15 cellular contexts compared by ENCODE assay signal in genomic region chr17:41624208-41625101, GRCh38. TPM values are rescaled to one million over a fixed set of nuclear protein-coding genes. Genes with fewer than 3 reads are reported as not detected.
DNase-seq lines count a peak whose midpoint lies in the region; ATAC-seq and TF ChIP-seq lines count a peak whose summit lies in the region.
"Had no signal": no experiment of that assay in that cellular context is flagged by ENCODE, and none has a peak within 500 bp of the region (broad histone marks: within the 10 kb centered on the region; RNA-seq: fewer than 3 reads in every experiment).

KRT17 (minus strand) TSS chr17:41624575; CDS start chr17:41624509, 66 bp downstream.

- no peaks in the 10 kb centered on the region for H3K4me1 ChIP-seq in breast epithelium
- no peaks in the 10 kb centered on the region for H3K4me1 ChIP-seq in mesendoderm (ENCODE audit: control insufficient read depth, low read depth, low read length)

- TF ChIP-seq CTCF in BJ (IDR thresholded peaks at IDR 0.05; ENCODE audit: insufficient read depth, low read depth, low read length), result no peak
- TF ChIP-seq CTCF in breast epithelium (IDR thresholded peaks at IDR 0.05), result no peak

- no peak within 1 kb of the TSS for H2AK5ac ChIP-seq in mesendoderm (ENCODE audit: low read length)

- no peak within 1 kb of the TSS for H4K5ac ChIP-seq in mesendoderm (ENCODE audit: low read length)

- no peak within 1 kb of the TSS for H2BK120ac ChIP-seq in mesendoderm (ENCODE audit: low read depth, low read length)

- H3K18ac ChIP-seq in mesendoderm (ENCODE audit: low read length), result no peak within 1 kb of the TSS

- CTCF ChIA-PET in BJ (lab: Yijun Ruan, JAX), result interaction anchor here (0.7 to 1.6 kb wide), 5 partner anchors 10 to 71 kb away, joined by 3 to 4 read pairs (median 3); no protein-coding TSS in a partner anchor

- H3K4me3 ChIP-seq in BJ (ENCODE audit: low read depth, low read length) (no peak within 1 kb of the TSS), breast epithelium (peak within 1 kb of the TSS in 2 of 3 donors; percentile 55 to 63), mesendoderm (ENCODE audit: low read length) (no peak within 1 kb of the TSS)

- ATAC-seq in HG02973 (IDR thresholded peaks at IDR 0.05; ENCODE audit: unreplicated experiment), result no peak
- ATAC-seq: activated naive CD4-positive, alpha-beta T cell treated with anti-CD3 and anti-CD28 coated beads, Interleukin-2, amount 50 U/mL, for 72 hours had no signal

- H3K36me3 ChIP-seq in BJ (ENCODE audit: control insufficient read depth, insufficient read depth, low read length), result no peaks in the 10 kb centered on the region
- no peaks in the 10 kb centered on the region for H3K36me3 ChIP-seq in breast epithelium
- no peaks in the 10 kb centered on the region for H3K36me3 ChIP-seq in mesendoderm (ENCODE audit: control insufficient read depth, insufficient read depth, low read length)

- H3K4me2 ChIP-seq in mesendoderm (ENCODE audit: low read length), result no peak within 1 kb of the TSS

- no peaks in the 10 kb centered on the region for H3K27me3 ChIP-seq in BJ (ENCODE audit: control insufficient read depth, insufficient read depth, low read length)
- no peaks in the 10 kb centered on the region for H3K27me3 ChIP-seq in breast epithelium
- no peaks in the 10 kb centered on the region for H3K27me3 ChIP-seq in mesendoderm (ENCODE audit: insufficient read depth, low read length, poor library complexity)

- POLR2A ChIA-PET in BJ (lab: Charles Lee), result no interaction called here

- H3K79me1 ChIP-seq in mesendoderm (ENCODE audit: low read length), result no peaks in the 10 kb centered on the region

- no peaks in the 10 kb centered on the region for H3K9me3 ChIP-seq in breast epithelium

- intact Hi-C loops in breast epithelium (cut with DNase I; ENCODE audit: low total_unique reads), result no loop called here

- TF ChIP-seq POLR2A in breast epithelium (IDR thresholded peaks at IDR 0.05), result no peak

- H3K56ac ChIP-seq in mesendoderm (ENCODE audit: low read length), result no peak within 1 kb of the TSS

- no peak within 1 kb of the TSS for H3K4ac ChIP-seq in mesendoderm (ENCODE audit: low read depth, low read length)

- no peak within 1 kb of the TSS for H2BK5ac ChIP-seq in mesendoderm (ENCODE audit: low read length)

- no peak within 1 kb of the TSS for H3K9ac ChIP-seq in mesendoderm (ENCODE audit: low read length)

- H3K79me2 ChIP-seq in mesendoderm (ENCODE audit: control insufficient read depth, insufficient read depth, low read length), result no peaks in the 10 kb centered on the region

- WGBS in mesendoderm (ENCODE audit: extremely low coverage, insufficient coverage, low lambda C conversion rate), result no CpG with 5 or more reads among the region's 33 CpGs

- DNase-seq in BJ (ENCODE audit: low read depth) (no peak), HT-29 (ENCODE audit: low spot score) (peak; percentile 77), breast epithelium (ENCODE audit: low spot score in 2 of 2) (peak; percentile 71 to 97), mesendoderm (peak; percentile 36), inferior parietal cortex (ENCODE audit: extremely low spot score) (no peak), NCI-H1105 (lab: John Stamatoyannopoulos, UW) (no peak)
- DNase-seq in stimulated activated naive CD4-positive, alpha-beta T cell (lab: John Stamatoyannopoulos, UW), result no peak
- DNase-seq: activated CD4-positive, alpha-beta T cell treated with anti-CD3 and anti-CD28 coated beads, Interleukin-2, amount 50 U/mL, for 48 hours; AML-193; NCI-H2029; stimulated activated CD4-positive, alpha-beta T cell treated with anti-CD3 and anti-CD28 coated beads, Interleukin-1b, Interleukin-23, amount 100 ng/mL, for 48 hours; substantia nigra had no signal

- H4K8ac ChIP-seq in mesendoderm (ENCODE audit: low read depth, low read length), result no peak within 1 kb of the TSS

- H3K27ac ChIP-seq in breast epithelium (peak within 1 kb of the TSS; percentile 87 to 90), mesendoderm (ENCODE audit: low read depth, low read length) (no peak within 1 kb of the TSS)

- no peak within 1 kb of the TSS for H3K23ac ChIP-seq in mesendoderm (ENCODE audit: low read length)

- H2BK15ac ChIP-seq in mesendoderm (replicated peaks; ENCODE audit: low read depth), result no peak within 1 kb of the TSS

RNA-seq across cellular contexts. Expression of gene KRT17, which starts in this region (rescaled TPM):
- polyA plus RNA-seq in BJ (2011; rRNA removed), result 25.2 and 34.7 TPM in 2 replicates
- 9.8 and 16.3 TPM in 2 replicates for polyA minus RNA-seq in BJ (2011; rRNA and poly(A)+ RNA removed)
- 286 and 297 TPM in 2 replicates for total RNA-seq in HT-29 (2014; rRNA removed; shearing (Covaris generic))
- total RNA-seq in breast epithelium, result 1,000 to 10,000 TPM in 2 of 3 donors, 1 to 10 TPM in 1; 1.9 to 1,676 (median 1,373) TPM
- polyA plus RNA-seq in mesendoderm (2013, experiment 1 of 2), result 0.73 TPM
- 0.70 TPM for polyA plus RNA-seq in mesendoderm (2013, experiment 2 of 2)
- total RNA-seq: SK-MEL-5 had no signal

Comparison
In these comparisons a context has a peak if more than half of its experiments do, and no peak if none do; other contexts are left out.
1. DNase-seq: peak in HT-29 (single experiment), breast epithelium (2 of 2) and mesendoderm (single experiment); none in BJ (single experiment), inferior parietal cortex (single experiment), stimulated activated naive CD4-positive, alpha-beta T cell (0 of 6) and NCI-H1105 (single experiment).
2. H3K4me3 ChIP-seq: peak in breast epithelium (2 of 3); none in BJ (single experiment) and mesendoderm (single experiment).